8 cellular contexts compared by ENCODE assay signal in the genomic region with DNA sequence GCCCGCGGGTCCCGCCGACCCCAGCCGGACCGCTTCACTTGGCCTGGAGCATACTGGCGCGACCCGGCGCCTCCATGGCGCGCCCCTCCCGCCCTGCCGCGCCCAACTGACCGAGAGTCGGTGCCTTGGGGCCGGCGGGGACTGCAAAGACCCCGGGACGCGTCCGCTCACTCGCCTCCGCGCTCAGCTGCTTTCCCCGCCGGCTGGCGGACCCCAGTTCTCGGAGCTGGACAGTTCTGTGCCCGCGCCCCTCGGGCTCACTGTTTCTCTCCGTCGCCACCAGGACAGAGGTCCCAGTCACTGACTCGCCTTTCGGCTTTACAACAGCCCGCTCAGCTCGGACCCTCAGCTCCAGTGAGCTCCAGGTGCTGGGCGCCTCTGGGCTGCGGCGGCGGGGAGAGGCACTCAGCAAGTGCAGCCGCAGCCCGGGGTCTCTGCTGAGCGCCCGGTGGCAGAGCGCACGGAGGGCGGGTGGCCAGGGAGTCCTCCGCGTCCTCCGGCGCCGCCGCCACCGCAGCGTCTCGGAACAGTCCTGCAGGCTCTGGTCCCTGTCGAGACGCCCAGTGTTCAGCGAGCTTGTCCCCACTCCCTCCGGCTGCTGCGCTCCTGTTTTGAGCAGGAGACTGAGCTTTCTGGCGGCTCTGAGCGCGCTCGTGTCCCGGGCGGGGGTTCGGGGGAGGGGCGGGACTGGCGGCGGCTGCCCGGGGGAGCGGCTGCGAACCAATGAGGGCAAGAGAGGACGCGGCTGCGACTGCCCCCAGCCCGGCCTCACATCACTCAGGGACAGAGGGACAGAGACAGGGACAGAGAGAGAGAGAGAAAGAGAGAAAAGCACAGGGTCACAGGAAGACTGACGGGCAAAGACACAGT. TPM values are rescaled to one million over a fixed set of nuclear protein-coding genes. Genes with fewer than 3 reads are reported as not detected.
DNase-seq lines count a peak whose midpoint lies in the region; ATAC-seq, FAIRE-seq and TF ChIP-seq lines count a peak whose summit lies in the region.

A gene (minus strand): TSS at position 637 of the 870 bp plus-strand sequence. CDS start 638 bp downstream, outside the sequence.

- dilution Hi-C loops in endothelial cell of umbilical vein (cut with MboI; ENCODE audit: extremely low pct_ligation_motif_present, low sequenced_read_pairs), result no loop called here

- peak within 1 kb of the TSS; percentile 3 for H3K4me2 ChIP-seq in endothelial cell of umbilical vein (ENCODE audit: insufficient read depth, low read length)

- no peaks in the 10 kb centered on the region for H3K9me1 ChIP-seq in endothelial cell of umbilical vein (replicated peaks; ENCODE audit: control insufficient read depth, extremely low read depth, insufficient read depth, low read length)

- DNase-seq in MG63, result peak; percentile 19
- DNase-seq in endothelial cell of umbilical vein (ENCODE audit: low read depth, low spot score), result peak; percentile 2
- no peak for DNase-seq in GM10266 (ENCODE audit: extremely low spot score)
- DNase-seq in NCI-H2107 treated with DMSO at 0.1 percent for 48 hours (lab: John Stamatoyannopoulos, UW; ENCODE audit: unreplicated experiment), result no peak

- no peaks in the 10 kb centered on the region for H3K4me1 ChIP-seq in ACC112 (ENCODE audit: control insufficient read depth, insufficient read depth, low read length, unreplicated experiment)
- H3K4me1 ChIP-seq in endothelial cell of umbilical vein (ENCODE audit: control insufficient read depth, extremely low read depth, insufficient read depth, low read length), result peaks cover 4% of the 10 kb centered on the region
- peaks cover 35 to 42% of the 10 kb centered on the region in 2 donors for H3K4me1 ChIP-seq in mucosa of rectum (ENCODE audit: control insufficient read depth in 2 of 2, insufficient read depth in 2 of 2, low read length in 2 of 2)

- H2AFZ ChIP-seq in ACC112 (ENCODE audit: low read length, unreplicated experiment) (no peak within 1 kb of the TSS), endothelial cell of umbilical vein (ENCODE audit: low read depth, low read length) (no peak within 1 kb of the TSS)

- H3K79me2 ChIP-seq in ACC112 (ENCODE audit: control insufficient read depth, insufficient read depth, low read length, unreplicated experiment), result no peaks in the 10 kb centered on the region
- H3K79me2 ChIP-seq in endothelial cell of umbilical vein (ENCODE audit: control insufficient read depth, insufficient read depth, low read length), result no peaks in the 10 kb centered on the region

- no peak within 1 kb of the TSS for H3K27ac ChIP-seq in ACC112 (ENCODE audit: low read depth, low read length)
- H3K27ac ChIP-seq in endothelial cell of umbilical vein (ENCODE audit: insufficient read depth, low read depth, low read length), result no peak within 1 kb of the TSS
- peak within 1 kb of the TSS; percentile 69 to 75 for H3K27ac ChIP-seq in mucosa of rectum (ENCODE audit: low read depth in 2 of 2, low read length in 2 of 2)

- no peak for FAIRE-seq in endothelial cell of umbilical vein (lab: Jason Lieb, UNC)

- no peaks in the 10 kb centered on the region for H4K20me1 ChIP-seq in endothelial cell of umbilical vein (replicated peaks; ENCODE audit: control insufficient read depth, extremely low read depth, insufficient read depth, low read length)

- intact Hi-C loops in endothelial cell of umbilical vein (cut with micrococcal nuclease), result loop anchor here (5.0 kb wide), 1 partner anchor 60 kb away; a partner anchor contains a TSS

- no peaks in the 10 kb centered on the region for H3K9me3 ChIP-seq in MG63
- no peaks in the 10 kb centered on the region for H3K9me3 ChIP-seq in endothelial cell of umbilical vein (replicated peaks; ENCODE audit: control insufficient read depth, insufficient read depth, low read length)
- no peaks in the 10 kb centered on the region for H3K9me3 ChIP-seq in mucosa of rectum (ENCODE audit: control insufficient read depth in 2 of 2, low read length in 2 of 2)

- CTCF ChIA-PET in endothelial cell of umbilical vein (lab: Charles Lee), result interaction anchor here (0.6 kb wide), 1 partner anchor 163 kb away, joined by 3 read pairs; no protein-coding TSS in a partner anchor

- H3K4me3 ChIP-seq in ACC112 (ENCODE audit: low read depth, low read length), result peak within 1 kb of the TSS; percentile 62
- H3K4me3 ChIP-seq in MG63, result peak within 1 kb of the TSS; percentile 21
- H3K4me3 ChIP-seq in endothelial cell of umbilical vein (replicated peaks in 1 of 3; ENCODE audit: insufficient read depth in 1 of 3, low read depth in 1 of 3, low read length in 3 of 3), result peak within 1 kb of the TSS in 2 of 3 experiments; percentile 10 to 28
- H3K4me3 ChIP-seq in mucosa of rectum (ENCODE audit: low read length in 2 of 2), result peak within 1 kb of the TSS; percentile 62 to 78

- no peak for ATAC-seq in GM21367 (IDR thresholded peaks at IDR 0.05; ENCODE audit: unreplicated experiment)
- no peak for ATAC-seq in HG03439 (IDR thresholded peaks at IDR 0.05; ENCODE audit: unreplicated experiment)

- no peak for TF ChIP-seq CTCF in endothelial cell of umbilical vein (IDR thresholded peaks at IDR 0.05; ENCODE audit: extremely low read depth in 1 of 2, insufficient read depth in 1 of 2, low read depth in 1 of 2, low read length in 2 of 2)
- no peak for TF ChIP-seq CTCF in GM10266 (IDR thresholded peaks at IDR 0.05; ENCODE audit: control insufficient read depth, insufficient read depth, low read depth, missing control alignments)

- BruUV-seq in endothelial cell of umbilical vein (replicated peaks; lab: Mats Ljungman, UMichigan), result no TSS peak

- H3K27me3 ChIP-seq in ACC112 (ENCODE audit: insufficient read depth, low read length) (peaks cover 41% of the 10 kb centered on the region), MG63 (peaks cover 24% of the 10 kb centered on the region), endothelial cell of umbilical vein (ENCODE audit: control insufficient read depth in 2 of 2, insufficient read depth in 2 of 2, low read length in 2 of 2) (peaks cover 35 to 43% of the 10 kb centered on the region in 2 experiments), mucosa of rectum (ENCODE audit: control insufficient read depth in 2 of 2, insufficient read depth in 2 of 2, low read length in 2 of 2) (peaks cover 0 to 8% of the 10 kb centered on the region in 2 donors)

- POLR2A ChIA-PET in endothelial cell of umbilical vein (lab: Charles Lee), result no interaction called here

- H3K36me3 ChIP-seq in ACC112 (ENCODE audit: insufficient read depth, low read length), result 0 out of 2 replicates have a peak, but pooled peaks cover under 1% of the 10 kb centered on the region
- 0 out of 2 replicates have a peak, but pooled peaks cover under 1% of the 10 kb centered on the region for H3K36me3 ChIP-seq in MG63
- H3K36me3 ChIP-seq in endothelial cell of umbilical vein (ENCODE audit: control insufficient read depth in 2 of 2, extremely low read depth in 1 of 2, insufficient read depth in 2 of 2, low read length in 2 of 2), result no peaks in the 10 kb centered on the region
- peaks cover 0 to 5% of the 10 kb centered on the region in 2 donors for H3K36me3 ChIP-seq in mucosa of rectum (ENCODE audit: control insufficient read depth in 2 of 2, insufficient read depth in 2 of 2, low read length in 2 of 2)

- no peak within 1 kb of the TSS for H3K9ac ChIP-seq in endothelial cell of umbilical vein (replicated peaks; ENCODE audit: extremely low read depth, insufficient read depth, low read length)
- peak within 1 kb of the TSS; percentile 70 to 88 for H3K9ac ChIP-seq in mucosa of rectum (ENCODE audit: low read depth in 1 of 2, low read length in 2 of 2)

- TF ChIP-seq POLR2A in endothelial cell of umbilical vein (IDR thresholded peaks at IDR 0.05; ENCODE audit: low read depth, low read length), result no peak

TF ChIP-seq in endothelial cell of umbilical vein, 7 proteins besides CTCF, POLR2A, EP300 and RAD21:
- no peak for TF ChIP-seq MYC (IDR thresholded peaks at IDR 0.05; ENCODE audit: low read depth, low read length)
- TF ChIP-seq POLR2AphosphoS5 (IDR thresholded peaks at IDR 0.05; ENCODE audit: insufficient read depth, low read depth, low read length), result no peak
- peak; percentile 13 for TF ChIP-seq EZH2 (IDR thresholded peaks at IDR 0.05; ENCODE audit: borderline replicate concordance, low read depth, low read length, severe bottlenecking)
TF ChIP-seq in endothelial cell of umbilical vein: peak in this region for 1.

RNA-seq across cellular contexts. Expression of the gene that starts here (rescaled TPM):
- 0.26 TPM in 1 of 2 replicates, not detected in the other for total RNA-seq in MG63 (2014; rRNA removed; shearing (Covaris generic); ENCODE audit: low replicate concordance)
- not detected in 2 replicates for total RNA-seq in endothelial cell of umbilical vein
- not detected in 2 replicates for polyA plus RNA-seq in endothelial cell of umbilical vein
- polyA plus RNA-seq in endothelial cell of umbilical vein (2011; cell fraction: cytosol; rRNA removed), result not detected in 2 replicates
- polyA plus RNA-seq in endothelial cell of umbilical vein (2011; cell fraction: nucleus; rRNA removed), result not detected in 2 replicates
- polyA plus RNA-seq in endothelial cell of umbilical vein (2012), result not detected in 2 replicates
- polyA minus RNA-seq in endothelial cell of umbilical vein, result not detected in 2 replicates
- not detected for polyA minus RNA-seq in endothelial cell of umbilical vein (2011; cell fraction: cytosol; rRNA and poly(A)+ RNA removed)
- not detected in 2 replicates for polyA minus RNA-seq in endothelial cell of umbilical vein (2011; cell fraction: nucleus; rRNA and poly(A)+ RNA removed)

Comparison
In these comparisons a context has a peak if more than half of its experiments do, and no peak if none do; other contexts are left out.
1. Peak in DNase-seq and H3K4me3 ChIP-seq in MG63; RNA of the gene not detected or under 1 TPM.
2. Peak in DNase-seq, H3K4me3 ChIP-seq and H3K4me2 ChIP-seq in endothelial cell of umbilical vein; RNA of the gene not detected or under 1 TPM.
3. H3K27ac ChIP-seq: peak in mucosa of rectum (2 of 2); none in ACC112 (single experiment) and endothelial cell of umbilical vein (single experiment).
4. H3K4me3 ChIP-seq: peak in every context shown above with its lines; median percentile 70 in mucosa of rectum; 62 in ACC112; 21 in MG63; 19 in endothelial cell of umbilical vein.